ENCODE assay signal across 8 cellular contexts in genomic region chr5:88786217-88786560, GRCh38.
A peak's percentile ranks its signal among the peaks of the same experiment; 100 is the strongest.
DNase-seq lines count a peak whose midpoint lies in the region; ATAC-seq and TF ChIP-seq lines count a peak whose summit lies in the region.

No MANE protein-coding gene starts in this region.

- no peak for TF ChIP-seq CTCF in epithelial cell of proximal tubule (conservative IDR thresholded peaks at IDR 0.05; ENCODE audit: low read depth, low read length)
- no peak for TF ChIP-seq CTCF in neural progenitor cell (IDR thresholded peaks at IDR 0.05)

- H3K27ac ChIP-seq in neural progenitor cell = no peak overlapping the region

- H3K27me3 Mint-ChIP-seq in neural progenitor cell (ENCODE audit: insufficient read depth, low read depth) = no peaks in the 10 kb centered on the region
- peaks cover 0 to 5% of the 10 kb centered on the region in 2 donors for H3K27me3 Mint-ChIP-seq in T-cell

- H3K27me3 ChIP-seq in neural progenitor cell = no peaks in the 10 kb centered on the region

- H3K9me3 ChIP-seq in neural progenitor cell (ENCODE audit: low read depth) = no peaks in the 10 kb centered on the region

- H4K20me1 ChIP-seq in neural progenitor cell (ENCODE audit: low read depth) = no peaks in the 10 kb centered on the region

- peak overlapping the region; percentile 48 for H2AFZ ChIP-seq in neural progenitor cell (replicated peaks)

- CTCF ChIA-PET in T-cell (lab: Charles Lee) = no interaction called here

- no peak overlapping the region for H3K9ac ChIP-seq in neural progenitor cell

- POLR2A ChIA-PET in T-cell (lab: Charles Lee) = no interaction called here

- H3K4me3 ChIP-seq in epithelial cell of proximal tubule (ENCODE audit: low read depth, low read length) (no peak overlapping the region), neural progenitor cell (no peak overlapping the region)

- H3K4me1 Mint-ChIP-seq in neural progenitor cell (peaks cover 26% of the 10 kb centered on the region), T-cell (peaks cover 0 to 1% (median 0%) of the 10 kb centered on the region in 3 donors)

- H3K9me3 Mint-ChIP-seq in neural progenitor cell (no peaks in the 10 kb centered on the region), T-cell (no peaks in the 10 kb centered on the region)

- H3K4me1 ChIP-seq in neural progenitor cell = peaks cover 17% of the 10 kb centered on the region

- peak overlapping the region; percentile 70 for H3K4me3 Mint-ChIP-seq in neural progenitor cell
- no peak overlapping the region for H3K4me3 Mint-ChIP-seq in T-cell

- H3K4me2 ChIP-seq in neural progenitor cell = peak overlapping the region; percentile 12

- DNase-seq in AG08395 (ENCODE audit: low spot score) = peak; percentile 50
- peak; percentile 14 for DNase-seq in NCI-H226
- DNase-seq in epithelial cell of proximal tubule (ENCODE audit: low read depth) = peak; percentile 90
- DNase-seq in neural progenitor cell (ENCODE audit: low spot score) = no peak
- no peak for DNase-seq in nucleus accumbens (lab: John Stamatoyannopoulos, UW)
- no peak for DNase-seq in T1000 (lab: John Stamatoyannopoulos, UW)
- no peak for DNase-seq in T-cell

- no peaks in the 10 kb centered on the region for H3F3A ChIP-seq in neural progenitor cell (ENCODE audit: low read depth)

- H3K36me3 Mint-ChIP-seq in neural progenitor cell (no peaks in the 10 kb centered on the region), T-cell (no peaks in the 10 kb centered on the region)

- H3K27ac Mint-ChIP-seq in neural progenitor cell = peak overlapping the region; percentile 96
- no peak overlapping the region for H3K27ac Mint-ChIP-seq in T-cell

- no peaks in the 10 kb centered on the region for H3K36me3 ChIP-seq in neural progenitor cell

- H3K79me2 ChIP-seq in neural progenitor cell (ENCODE audit: low read depth) = no peaks in the 10 kb centered on the region

- no peak for ATAC-seq in GM18502 (IDR thresholded peaks at IDR 0.05; ENCODE audit: poor library complexity, unreplicated experiment)
- ATAC-seq in T-cell (replicated peaks in 1 of 4) = no peak

Comparison
In these comparisons a context has a peak if more than half of its experiments do, and no peak if none do; other contexts are left out.
1. DNase-seq: peak in AG08395 (single experiment), NCI-H226 (single experiment) and epithelial cell of proximal tubule (single experiment); none in neural progenitor cell (single experiment), nucleus accumbens (0 of 56), T1000 (single experiment) and T-cell (0 of 34).